ENCODE assay signal across 24 cellular contexts in the genomic region with DNA sequence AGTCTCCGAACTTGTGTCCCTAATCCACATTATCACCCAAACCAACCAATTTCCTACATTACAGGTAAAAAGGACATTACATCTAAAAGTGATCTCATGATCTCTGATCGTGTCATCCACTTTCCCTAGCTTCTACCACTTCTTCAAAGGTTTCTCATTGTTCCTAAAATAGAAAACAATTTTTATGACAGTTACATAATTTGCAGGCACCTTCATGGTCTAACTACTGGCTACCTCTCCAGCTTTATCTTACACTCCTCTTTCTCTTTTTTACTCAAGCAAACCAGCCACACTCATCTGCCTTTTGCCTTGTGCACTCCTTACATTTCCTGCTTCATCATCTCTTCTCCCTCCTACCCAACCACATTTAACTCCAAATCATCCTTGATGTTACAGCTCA.
DNase-seq lines count a peak whose midpoint lies in the region; ATAC-seq, FAIRE-seq and TF ChIP-seq lines count a peak whose summit lies in the region.
"Had no signal": no experiment of that assay in that cellular context is flagged by ENCODE, and none has a peak within 500 bp of the region (broad histone marks: within the 10 kb centered on the region; RNA-seq: fewer than 3 reads in every experiment).

No MANE protein-coding gene starts in this region.

- dilution Hi-C loops in mammary epithelial cell (cut with HindIII; ENCODE audit: low sequenced_read_pairs): no loop called here

- H3K4me2 ChIP-seq in mammary epithelial cell (ENCODE audit: insufficient read depth, low read depth, low read length) (no peak overlapping the region), PC-3 (ENCODE audit: low read length) (no peak overlapping the region)
- H3K4me2 ChIP-seq: BLaER1, GM23338 had no signal

- intact Hi-C loops in mammary epithelial cell (cut with micrococcal nuclease) (no loop called here), breast epithelium (cut with DNase I; ENCODE audit: low total_unique reads) (no loop called here), PC-3 (cut with micrococcal nuclease) (no loop called here), heart left ventricle (cut with DNase I) (no loop called here), ascending aorta (cut with DNase I) (no loop called here)

- 56% methylated on average over 2 of the region's 2 CpGs for WGBS in mammary epithelial cell (ENCODE audit: low coverage, missing lambda C conversion rate)
- WGBS in heart left ventricle, 4 donors: 63 to 81% (median 68%) methylated on average over 2 of the region's 2 CpGs

- no peaks in the 10 kb centered on the region for H3K9me2 ChIP-seq in PC-3 (replicated peaks; ENCODE audit: low read length)

- H3K79me2 ChIP-seq in mammary epithelial cell (ENCODE audit: insufficient read depth, low read length): no peaks in the 10 kb centered on the region
- no peaks in the 10 kb centered on the region for H3K79me2 ChIP-seq in PC-3 (ENCODE audit: low read length)

- H3K9me3 ChIP-seq in mammary epithelial cell (replicated peaks; ENCODE audit: insufficient read depth, low read length) (no peaks in the 10 kb centered on the region), breast epithelium (no peaks in the 10 kb centered on the region), PC-3 (ENCODE audit: low read length) (no peaks in the 10 kb centered on the region), heart left ventricle (peaks cover 0 to 3% (median 0%) of the 10 kb centered on the region in 12 donors), ascending aorta (no peaks in the 10 kb centered on the region)
- H3K9me3 ChIP-seq: BLaER1, Caco-2, HAP-1 had no signal

- H2AFZ ChIP-seq in mammary epithelial cell (ENCODE audit: low read depth, low read length): peak overlapping the region; percentile 50
- H2AFZ ChIP-seq in PC-3 (ENCODE audit: low read length): no peak overlapping the region
- H2AFZ ChIP-seq: GM23338 had no signal

- BruUV-seq in mammary epithelial cell (replicated peaks; lab: Mats Ljungman, UMichigan): no TSS peak
- BruUV-seq in PC-3 (replicated peaks; lab: Mats Ljungman, UMichigan): no TSS peak

- no peak for FAIRE-seq in bronchial epithelial cell (lab: Jason Lieb, UNC)
- FAIRE-seq: A204.1, GM12892, GM19239 had no signal

- TF ChIP-seq CTCF in mammary epithelial cell (conservative IDR thresholded peaks at IDR 0.05 in 1 of 2, IDR thresholded peaks at IDR 0.05 in 1 of 2; ENCODE audit: extremely low read depth in 1 of 2, insufficient read depth in 1 of 2, low read depth in 1 of 2, low read length in 2 of 2) (no peak), breast epithelium (IDR thresholded peaks at IDR 0.05) (no peak), PC-3 (conservative IDR thresholded peaks at IDR 0.05; ENCODE audit: low read depth, low read length) (no peak), bronchial epithelial cell (IDR thresholded peaks at IDR 0.05; ENCODE audit: insufficient read depth, low read length, severe bottlenecking) (no peak), heart left ventricle (IDR thresholded peaks at IDR 0.05) (no peak), ascending aorta (IDR thresholded peaks at IDR 0.05) (no peak)

- CTCF ChIA-PET in mammary epithelial cell (lab: Charles Lee; ENCODE audit: low non-redundant PET): no interaction called here
- CTCF ChIA-PET in PC-3 (lab: Charles Lee): no interaction called here

- H3K4me3 ChIP-seq in mammary epithelial cell (replicated peaks in 1 of 3; ENCODE audit: insufficient read depth in 1 of 3, low read depth in 2 of 3, low read length in 3 of 3) (no peak overlapping the region), breast epithelium (no peak overlapping the region), PC-3 (ENCODE audit: low read length) (no peak overlapping the region), bronchial epithelial cell (ENCODE audit: low read depth, low read length) (no peak overlapping the region), heart left ventricle (no peak overlapping the region), ascending aorta (no peak overlapping the region)
- H3K4me3 ChIP-seq: BLaER1, GM23338, HAP-1 had no signal

- TF ChIP-seq POLR2A in breast epithelium (IDR thresholded peaks at IDR 0.05) (no peak), heart left ventricle (IDR thresholded peaks at IDR 0.05) (no peak)

- no peaks in the 10 kb centered on the region for H3K27me3 ChIP-seq in mammary epithelial cell (ENCODE audit: insufficient read depth, low read length)
- no peaks in the 10 kb centered on the region for H3K27me3 ChIP-seq in breast epithelium
- H3K27me3 ChIP-seq in PC-3 (ENCODE audit: low read length): no peaks in the 10 kb centered on the region
- no peaks in the 10 kb centered on the region for H3K27me3 ChIP-seq in bronchial epithelial cell (ENCODE audit: control insufficient read depth, insufficient read depth, low read length)
- H3K27me3 ChIP-seq in heart left ventricle: no peaks in the 10 kb centered on the region
- no peaks in the 10 kb centered on the region for H3K27me3 ChIP-seq in ascending aorta
- H3K27me3 ChIP-seq: BLaER1 had no signal

- H3K4me1 ChIP-seq in mammary epithelial cell (ENCODE audit: insufficient read depth, low read length) (peaks cover 12% of the 10 kb centered on the region), breast epithelium (no peaks in the 10 kb centered on the region), PC-3 (ENCODE audit: insufficient read depth, low read length) (peaks cover 32% of the 10 kb centered on the region), heart left ventricle (no peaks in the 10 kb centered on the region), ascending aorta (no peaks in the 10 kb centered on the region)
- H3K4me1 ChIP-seq: BLaER1, Caco-2 had no signal

- H3F3A ChIP-seq in PC-3 (ENCODE audit: low read length, unreplicated experiment): peaks cover 5% of the 10 kb centered on the region

- no peaks in the 10 kb centered on the region for H3K36me3 ChIP-seq in mammary epithelial cell (ENCODE audit: insufficient read depth, low read length)
- H3K36me3 ChIP-seq in breast epithelium: no peaks in the 10 kb centered on the region
- H3K36me3 ChIP-seq in PC-3 (ENCODE audit: low read depth, low read length): no peaks in the 10 kb centered on the region
- no peaks in the 10 kb centered on the region for H3K36me3 ChIP-seq in bronchial epithelial cell (ENCODE audit: control insufficient read depth, insufficient read depth, low read length)
- H3K36me3 ChIP-seq in heart left ventricle: no peaks in the 10 kb centered on the region
- H3K36me3 ChIP-seq in ascending aorta: no peaks in the 10 kb centered on the region
- H3K36me3 ChIP-seq: BLaER1, HAP-1 had no signal

- POLR2A ChIA-PET in PC-3 (lab: Charles Lee; ENCODE audit: unreplicated experiment): no interaction called here

- H4K20me1 ChIP-seq in mammary epithelial cell (ENCODE audit: insufficient read depth, low read length): no peaks in the 10 kb centered on the region
- no peaks in the 10 kb centered on the region for H4K20me1 ChIP-seq in PC-3 (ENCODE audit: low read length)
- H4K20me1 ChIP-seq: BLaER1 had no signal

- in situ Hi-C loops in mammary epithelial cell (cut with MboI; ENCODE audit: low sequenced_read_pairs in 2 of 2): no loop called here

- H3K9ac ChIP-seq in mammary epithelial cell (ENCODE audit: insufficient read depth, low read length) (no peak overlapping the region), PC-3 (ENCODE audit: low read length) (no peak overlapping the region)
- H3K9ac ChIP-seq: BLaER1 had no signal

- DNase-seq in mammary epithelial cell: peak; percentile 30
- DNase-seq in breast epithelium (ENCODE audit: low spot score in 2 of 2): no peak
- no peak for DNase-seq in PC-3
- DNase-seq in bronchial epithelial cell (ENCODE audit: low read depth): peak; percentile 27
- DNase-seq in heart left ventricle: no peak
- no peak for DNase-seq in ascending aorta (ENCODE audit: low spot score in 2 of 2)
- no peak for DNase-seq in stimulated activated CD4-positive, alpha-beta T cell treated with anti-CD3 and anti-CD28 coated beads, Interleukin-12 subunit alpha, Interleukin-12 subunit beta, amount 100 ng/mL, for 4 hours
- no peak for DNase-seq in NCI-H2196 (lab: John Stamatoyannopoulos, UW; ENCODE audit: unreplicated experiment)
- DNase-seq: Caco-2; CD4-positive, CD25-positive, alpha-beta regulatory T cell; CD8-positive, alpha-beta T cell; DMS 273 treated with DMSO at 0.1 percent for 48 hours; DMS79; EL; GF-D8; HFFc6 had no signal

- H3K27ac ChIP-seq in mammary epithelial cell (ENCODE audit: insufficient read depth, low read depth, low read length) (no peak overlapping the region), breast epithelium (no peak overlapping the region), PC-3 (ENCODE audit: low read length) (peak overlapping the region; percentile 40), heart left ventricle (no peak overlapping the region), ascending aorta (no peak overlapping the region)
- H3K27ac ChIP-seq: 22Rv1, BLaER1, C4-2B had no signal

- ATAC-seq in PC-3 (no peak), heart left ventricle (no peak)
- ATAC-seq: CD8-positive, alpha-beta T cell; GM23338 had no signal

Comparison
In these comparisons a context has a peak if more than half of its experiments do, and no peak if none do; other contexts are left out.
1. DNase-seq: peak in mammary epithelial cell (single experiment) and bronchial epithelial cell (single experiment); none in breast epithelium (0 of 2), PC-3 (single experiment), heart left ventricle (0 of 5), ascending aorta (0 of 2), stimulated activated CD4-positive, alpha-beta T cell treated with anti-CD3 and anti-CD28 coated beads, Interleukin-12 subunit alpha, Interleukin-12 subunit beta, amount 100 ng/mL, for 4 hours (single experiment) and NCI-H2196 (single experiment).